Comparison of ENCODE assay signal across 1 cellular context in the genomic region with DNA sequence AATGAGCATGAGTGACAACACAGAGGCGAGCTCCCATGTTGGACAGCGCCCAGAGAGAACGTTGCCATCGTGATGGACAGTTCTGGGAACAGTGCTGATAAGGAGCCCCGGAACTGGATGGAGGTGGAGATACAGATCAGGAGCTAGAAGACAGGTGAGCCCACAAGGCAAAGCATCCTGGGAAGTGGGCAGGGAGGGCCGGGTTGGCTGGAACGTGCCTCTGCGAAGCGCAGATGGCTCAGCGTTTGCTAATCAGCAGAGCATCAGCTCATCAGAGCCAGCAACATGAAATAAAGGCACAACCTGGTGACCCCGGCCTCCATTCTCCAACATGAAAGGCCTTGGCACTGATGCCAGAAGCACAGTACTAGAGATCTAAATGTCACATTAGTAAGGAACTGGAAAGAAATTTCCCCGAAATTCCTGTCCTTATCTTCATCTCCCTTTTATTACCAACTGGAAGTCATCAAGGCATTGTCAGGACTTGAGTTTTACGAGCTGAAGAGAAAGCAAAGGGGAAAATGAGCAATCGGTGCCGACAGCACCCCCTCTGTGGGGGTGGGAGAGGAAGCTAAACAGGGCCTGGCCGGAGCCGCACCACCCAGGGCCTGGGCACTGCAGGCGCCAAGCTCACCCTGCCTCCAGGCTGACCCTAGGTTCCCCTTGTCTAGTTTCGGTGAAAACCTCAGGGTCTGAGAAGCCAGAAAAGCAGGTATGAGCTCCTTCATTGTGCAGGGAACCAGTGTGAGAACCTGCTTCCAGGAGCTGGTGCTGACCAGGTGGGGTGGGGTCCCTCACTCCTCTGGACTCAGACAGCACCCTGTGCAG.
TF ChIP-seq lines count a peak whose summit lies in the region.

No MANE protein-coding gene starts in this region.

TF ChIP-seq in HepG2, 621 proteins besides CTCF, POLR2A, EP300 and RAD21:
- TF ChIP-seq ZNF644 (CRISPR knock-in tag; IDR thresholded peaks at IDR 0.05; ENCODE audit: low read depth) (0 out of 2 replicates have a peak, but pooled peaks have one; percentile 13), REXO4 (CRISPR knock-in tag; IDR thresholded peaks at IDR 0.05; ENCODE audit: borderline replicate concordance) (no peak), ZNF253 (CRISPR knock-in tag; IDR thresholded peaks at IDR 0.05; ENCODE audit: borderline replicate concordance) (no peak), ZNF563 (CRISPR knock-in tag; IDR thresholded peaks at IDR 0.05) (peak; percentile 43; the same call in 1 of the 2 replicates), MIER2 (CRISPR knock-in tag; IDR thresholded peaks at IDR 0.05) (peak; percentile 92), SRSF4 (IDR thresholded peaks at IDR 0.05; ENCODE audit: low read depth, low read length, poor library complexity, severe bottlenecking) (no peak), ZNF547 (CRISPR knock-in tag; IDR thresholded peaks at IDR 0.05) (0 out of 2 replicates have a peak, but pooled peaks have one; percentile 32), ZNF343 (CRISPR knock-in tag; IDR thresholded peaks at IDR 0.05) (no peak), SAP130 (CRISPR knock-in tag; IDR thresholded peaks at IDR 0.05; ENCODE audit: low read depth) (0 out of 2 replicates have a peak, but pooled peaks have one; percentile 25), ZNF784 (CRISPR knock-in tag; IDR thresholded peaks at IDR 0.05; ENCODE audit: borderline replicate concordance) (0 out of 2 replicates have a peak, but pooled peaks have one; percentile 38), TBX2 (CRISPR knock-in tag; IDR thresholded peaks at IDR 0.05; ENCODE audit: borderline replicate concordance) (0 out of 2 replicates have a peak, but pooled peaks have one; percentile 21), ZNF709 (CRISPR knock-in tag; IDR thresholded peaks at IDR 0.05) (peak; percentile 92; the same call in 1 of the 2 replicates)
- TF ChIP-seq, protein P1, sequence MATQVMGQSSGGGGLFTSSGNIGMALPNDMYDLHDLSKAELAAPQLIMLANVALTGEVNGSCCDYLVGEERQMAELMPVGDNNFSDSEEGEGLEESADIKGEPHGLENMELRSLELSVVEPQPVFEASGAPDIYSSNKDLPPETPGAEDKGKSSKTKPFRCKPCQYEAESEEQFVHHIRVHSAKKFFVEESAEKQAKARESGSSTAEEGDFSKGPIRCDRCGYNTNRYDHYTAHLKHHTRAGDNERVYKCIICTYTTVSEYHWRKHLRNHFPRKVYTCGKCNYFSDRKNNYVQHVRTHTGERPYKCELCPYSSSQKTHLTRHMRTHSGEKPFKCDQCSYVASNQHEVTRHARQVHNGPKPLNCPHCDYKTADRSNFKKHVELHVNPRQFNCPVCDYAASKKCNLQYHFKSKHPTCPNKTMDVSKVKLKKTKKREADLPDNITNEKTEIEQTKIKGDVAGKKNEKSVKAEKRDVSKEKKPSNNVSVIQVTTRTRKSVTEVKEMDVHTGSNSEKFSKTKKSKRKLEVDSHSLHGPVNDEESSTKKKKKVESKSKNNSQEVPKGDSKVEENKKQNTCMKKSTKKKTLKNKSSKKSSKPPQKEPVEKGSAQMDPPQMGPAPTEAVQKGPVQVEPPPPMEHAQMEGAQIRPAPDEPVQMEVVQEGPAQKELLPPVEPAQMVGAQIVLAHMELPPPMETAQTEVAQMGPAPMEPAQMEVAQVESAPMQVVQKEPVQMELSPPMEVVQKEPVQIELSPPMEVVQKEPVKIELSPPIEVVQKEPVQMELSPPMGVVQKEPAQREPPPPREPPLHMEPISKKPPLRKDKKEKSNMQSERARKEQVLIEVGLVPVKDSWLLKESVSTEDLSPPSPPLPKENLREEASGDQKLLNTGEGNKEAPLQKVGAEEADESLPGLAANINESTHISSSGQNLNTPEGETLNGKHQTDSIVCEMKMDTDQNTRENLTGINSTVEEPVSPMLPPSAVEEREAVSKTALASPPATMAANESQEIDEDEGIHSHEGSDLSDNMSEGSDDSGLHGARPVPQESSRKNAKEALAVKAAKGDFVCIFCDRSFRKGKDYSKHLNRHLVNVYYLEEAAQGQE (IDR thresholded peaks at IDR 0.05; ENCODE audit: borderline replicate concordance in 1 of 2, low read depth in 1 of 2, low read length in 2 of 2) = peak; percentile 62 to 92
- TF ChIP-seq, protein P2, sequence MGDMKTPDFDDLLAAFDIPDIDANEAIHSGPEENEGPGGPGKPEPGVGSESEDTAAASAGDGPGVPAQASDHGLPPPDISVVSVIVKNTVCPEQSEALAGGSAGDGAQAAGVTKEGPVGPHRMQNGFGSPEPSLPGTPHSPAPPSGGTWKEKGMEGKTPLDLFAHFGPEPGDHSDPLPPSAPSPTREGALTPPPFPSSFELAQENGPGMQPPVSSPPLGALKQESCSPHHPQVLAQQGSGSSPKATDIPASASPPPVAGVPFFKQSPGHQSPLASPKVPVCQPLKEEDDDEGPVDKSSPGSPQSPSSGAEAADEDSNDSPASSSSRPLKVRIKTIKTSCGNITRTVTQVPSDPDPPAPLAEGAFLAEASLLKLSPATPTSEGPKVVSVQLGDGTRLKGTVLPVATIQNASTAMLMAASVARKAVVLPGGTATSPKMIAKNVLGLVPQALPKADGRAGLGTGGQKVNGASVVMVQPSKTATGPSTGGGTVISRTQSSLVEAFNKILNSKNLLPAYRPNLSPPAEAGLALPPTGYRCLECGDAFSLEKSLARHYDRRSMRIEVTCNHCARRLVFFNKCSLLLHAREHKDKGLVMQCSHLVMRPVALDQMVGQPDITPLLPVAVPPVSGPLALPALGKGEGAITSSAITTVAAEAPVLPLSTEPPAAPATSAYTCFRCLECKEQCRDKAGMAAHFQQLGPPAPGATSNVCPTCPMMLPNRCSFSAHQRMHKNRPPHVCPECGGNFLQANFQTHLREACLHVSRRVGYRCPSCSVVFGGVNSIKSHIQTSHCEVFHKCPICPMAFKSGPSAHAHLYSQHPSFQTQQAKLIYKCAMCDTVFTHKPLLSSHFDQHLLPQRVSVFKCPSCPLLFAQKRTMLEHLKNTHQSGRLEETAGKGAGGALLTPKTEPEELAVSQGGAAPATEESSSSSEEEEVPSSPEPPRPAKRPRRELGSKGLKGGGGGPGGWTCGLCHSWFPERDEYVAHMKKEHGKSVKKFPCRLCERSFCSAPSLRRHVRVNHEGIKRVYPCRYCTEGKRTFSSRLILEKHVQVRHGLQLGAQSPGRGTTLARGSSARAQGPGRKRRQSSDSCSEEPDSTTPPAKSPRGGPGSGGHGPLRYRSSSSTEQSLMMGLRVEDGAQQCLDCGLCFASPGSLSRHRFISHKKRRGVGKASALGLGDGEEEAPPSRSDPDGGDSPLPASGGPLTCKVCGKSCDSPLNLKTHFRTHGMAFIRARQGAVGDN (CRISPR knock-in tag; IDR thresholded peaks at IDR 0.05) = peak; percentile 29
